ENCODE assay signal across 11 cellular contexts in genomic region chr4:52869196-52869595, GRCh38. TPM values are rescaled to one million over a fixed set of nuclear protein-coding genes. Genes with fewer than 3 reads are reported as not detected.
A peak's percentile ranks its signal among the peaks of the same experiment; 100 is the strongest.
DNase-seq lines count a peak whose midpoint lies in the region; ATAC-seq and TF ChIP-seq lines count a peak whose summit lies in the region.
"Had no signal": no experiment of that assay in that cellular context is flagged by ENCODE, and none has a peak within 500 bp of the region (broad histone marks: within the 10 kb centered on the region; RNA-seq: fewer than 3 reads in every experiment).

No MANE protein-coding gene starts in this region.

- no peak overlapping the region for H3K27ac Mint-ChIP-seq in activated T-helper 17 cell treated with anti-CD3 and anti-CD28 coated beads, Interleukin-2, amount 50 U/mL, for 72 hours
- no peak overlapping the region for H3K27ac Mint-ChIP-seq in activated CD8-positive, alpha-beta T cell treated with anti-CD3 and anti-CD28 coated beads for 36 hours
- H3K27ac Mint-ChIP-seq: activated CD4-positive, alpha-beta T cell treated with anti-CD3 and anti-CD28 coated beads for 36 hours; progenitor cell of endocrine pancreas had no signal

- no peak overlapping the region for H3K4me3 Mint-ChIP-seq in activated T-helper 17 cell treated with anti-CD3 and anti-CD28 coated beads, Interleukin-2, amount 50 U/mL, for 72 hours
- H3K4me3 Mint-ChIP-seq in activated CD8-positive, alpha-beta T cell treated with anti-CD3 and anti-CD28 coated beads for 36 hours = no peak overlapping the region
- H3K4me3 Mint-ChIP-seq: activated CD4-positive, alpha-beta T cell treated with anti-CD3 and anti-CD28 coated beads for 36 hours; CD14-positive monocyte had no signal

- ATAC-seq in Right ventricle myocardium superior (ENCODE audit: poor library complexity) (peak; percentile 41), HG02852 (IDR thresholded peaks at IDR 0.05; ENCODE audit: unreplicated experiment) (no peak)
- ATAC-seq in activated T-helper 17 cell treated with anti-CD3 and anti-CD28 coated beads, Interleukin-2, amount 50 U/mL, for 72 hours (replicated peaks) = no peak
- ATAC-seq in activated CD8-positive, alpha-beta T cell treated with anti-CD3 and anti-CD28 coated beads for 36 hours = no peak
- ATAC-seq: activated CD4-positive, alpha-beta T cell treated with anti-CD3 and anti-CD28 coated beads for 36 hours had no signal

- H3K4me3 ChIP-seq in SK-N-SH (ENCODE audit: low read depth in 2 of 2, low read length in 1 of 2) = no peak overlapping the region

- intact Hi-C loops in Right ventricle myocardium superior (cut with DNase I) = no loop called here
- intact Hi-C loops in activated CD8-positive, alpha-beta T cell treated with anti-CD3 and anti-CD28 coated beads for 36 hours (cut with micrococcal nuclease) = no loop called here

- no peak for TF ChIP-seq CTCF in SK-N-SH (IDR thresholded peaks at IDR 0.05)
- TF ChIP-seq CTCF in activated CD8-positive, alpha-beta T cell treated with anti-CD3 and anti-CD28 coated beads for 36 hours (IDR thresholded peaks at IDR 0.05) = no peak

- H3K9me2 ChIP-seq in SK-N-SH = no peaks in the 10 kb centered on the region

- 25% methylated on average over 8 of the region's 12 CpGs for WGBS in SK-N-SH (ENCODE audit: low lambda C conversion rate)

- H3K36me3 Mint-ChIP-seq in activated T-helper 17 cell treated with anti-CD3 and anti-CD28 coated beads, Interleukin-2, amount 50 U/mL, for 72 hours (ENCODE audit: low read depth) = peaks cover 31% of the 10 kb centered on the region
- H3K36me3 Mint-ChIP-seq in activated CD8-positive, alpha-beta T cell treated with anti-CD3 and anti-CD28 coated beads for 36 hours (ENCODE audit: low read depth) = peaks cover 25% of the 10 kb centered on the region

- peak overlapping the region; percentile 25 to 100; a peak in 3 of 4 replicates for H3K27ac ChIP-seq in SK-N-SH (ENCODE audit: low read depth in 2 of 2, low read length in 1 of 2)

- H3K36me3 ChIP-seq in SK-N-SH (replicated peaks in 1 of 2; ENCODE audit: control insufficient read depth in 1 of 2, insufficient read depth in 2 of 2, low read length in 1 of 2) = peaks cover 0 to 15% of the 10 kb centered on the region in 2 experiments

- peak; percentile 40; the same call in 1 of the 2 replicates for TF ChIP-seq RAD21 in SK-N-SH (IDR thresholded peaks at IDR 0.05; ENCODE audit: low read length)

- H3K9ac ChIP-seq in SK-N-SH = no peak overlapping the region

- DNase-seq in DMS79 treated with DMSO at 0.1 percent for 48 hours (lab: John Stamatoyannopoulos, UW) = peak; percentile 69
- peak; percentile 88 for DNase-seq in SK-N-SH
- DNase-seq in Right ventricle myocardium superior = peak; percentile 79
- DNase-seq in putamen (ENCODE audit: low spot score) = peak; percentile 69
- no peak for DNase-seq in stimulated activated CD4-positive, alpha-beta T cell treated with anti-CD3 and anti-CD28 coated beads, Interleukin-2, amount 100 ng/mL, for 48 hours
- DNase-seq in activated CD8-positive, alpha-beta T cell treated with anti-CD3 and anti-CD28 coated beads for 36 hours = no peak
- DNase-seq: activated CD4-positive, alpha-beta T cell treated with anti-CD3 and anti-CD28 coated beads for 36 hours had no signal

- CTCF ChIA-PET in SK-N-SH (lab: Yijun Ruan, JAX) = interaction anchor here (1.0 to 5.1 kb wide), 5 partner anchors 42 to 1365 kb away, joined by 4 to 55 read pairs (median 9); no protein-coding TSS in a partner anchor
- CTCF ChIA-PET in activated CD8-positive, alpha-beta T cell treated with anti-CD3 and anti-CD28 coated beads for 36 hours (lab: Charles Lee) = no interaction called here

- H2AFZ ChIP-seq in SK-N-SH (ENCODE audit: low read depth) = no peak overlapping the region

- H3F3A ChIP-seq in SK-N-SH (replicated peaks; ENCODE audit: insufficient read depth) = peaks cover 4% of the 10 kb centered on the region

- POLR2A ChIA-PET in SK-N-SH (lab: Yijun Ruan, JAX) = interaction anchor here (0.7 to 3.8 kb wide), 5 partner anchors 16 to 1363 kb away, joined by 3 to 28 read pairs (median 4); no protein-coding TSS in a partner anchor
- POLR2A ChIA-PET in activated CD8-positive, alpha-beta T cell treated with anti-CD3 and anti-CD28 coated beads for 36 hours (lab: Charles Lee) = interaction anchor here (0.6 kb wide), 1 partner anchor 10 kb away, joined by 3 read pairs; no protein-coding TSS in a partner anchor

- H3K4me1 Mint-ChIP-seq in activated T-helper 17 cell treated with anti-CD3 and anti-CD28 coated beads, Interleukin-2, amount 50 U/mL, for 72 hours = no peaks in the 10 kb centered on the region
- no peaks in the 10 kb centered on the region for H3K4me1 Mint-ChIP-seq in activated CD8-positive, alpha-beta T cell treated with anti-CD3 and anti-CD28 coated beads for 36 hours (ENCODE audit: low read depth)
- H3K4me1 Mint-ChIP-seq: activated CD4-positive, alpha-beta T cell treated with anti-CD3 and anti-CD28 coated beads for 36 hours; CD14-positive monocyte had no signal

- no peaks in the 10 kb centered on the region for H3K27me3 Mint-ChIP-seq in activated T-helper 17 cell treated with anti-CD3 and anti-CD28 coated beads, Interleukin-2, amount 50 U/mL, for 72 hours
- H3K27me3 Mint-ChIP-seq in activated CD8-positive, alpha-beta T cell treated with anti-CD3 and anti-CD28 coated beads for 36 hours = no peaks in the 10 kb centered on the region
- H3K27me3 Mint-ChIP-seq: activated CD4-positive, alpha-beta T cell treated with anti-CD3 and anti-CD28 coated beads for 36 hours; progenitor cell of endocrine pancreas had no signal

- peaks cover 0 to 76% of the 10 kb centered on the region in 2 experiments; a peak in 3 of 4 replicates for H3K4me1 ChIP-seq in SK-N-SH (ENCODE audit: control insufficient read depth in 1 of 2, insufficient read depth in 2 of 2, low read depth in 1 of 2, low read length in 1 of 2)

- no peak overlapping the region for H3K4me2 ChIP-seq in SK-N-SH

- H4K20me1 ChIP-seq in SK-N-SH (ENCODE audit: insufficient read depth) = no peaks in the 10 kb centered on the region

- H3K79me2 ChIP-seq in SK-N-SH (ENCODE audit: insufficient read depth) = no peaks in the 10 kb centered on the region

- no peaks in the 10 kb centered on the region for H3K27me3 ChIP-seq in SK-N-SH (ENCODE audit: insufficient read depth)

- no peaks in the 10 kb centered on the region for H3K9me3 Mint-ChIP-seq in activated T-helper 17 cell treated with anti-CD3 and anti-CD28 coated beads, Interleukin-2, amount 50 U/mL, for 72 hours
- H3K9me3 Mint-ChIP-seq in activated CD8-positive, alpha-beta T cell treated with anti-CD3 and anti-CD28 coated beads for 36 hours = no peaks in the 10 kb centered on the region
- H3K9me3 Mint-ChIP-seq: CD14-positive monocyte had no signal

- H3K9me3 ChIP-seq in SK-N-SH = no peaks in the 10 kb centered on the region

- TF ChIP-seq EP300 in SK-N-SH (IDR thresholded peaks at IDR 0.05; ENCODE audit: borderline replicate concordance in 1 of 2, low read depth in 1 of 2, low read length in 1 of 2) = peak in 1 of 2 experiments; percentile 94; a peak in 2 of 4 replicates

TF ChIP-seq in SK-N-SH, 30 proteins besides CTCF, POLR2A, EP300 and RAD21 (continues in another document):
- TF ChIP-seq SMC3 (IDR thresholded peaks at IDR 0.05; ENCODE audit: low read depth, low read length) (peak; percentile 37; the same call in 1 of the 2 replicates), IRF3 (IDR thresholded peaks at IDR 0.05; ENCODE audit: low read depth, low read length) (no peak), MEF2A (IDR thresholded peaks at IDR 0.05; ENCODE audit: borderline replicate concordance, low read depth) (no peak), TCF12 (IDR thresholded peaks at IDR 0.05) (no peak; the same call in 1 of the 2 replicates), FOSL2 (IDR thresholded peaks at IDR 0.05; ENCODE audit: borderline replicate concordance, low read depth) (no peak), RCOR1 (IDR thresholded peaks at IDR 0.05; ENCODE audit: low read length) (peak; percentile 95), MXI1 (IDR thresholded peaks at IDR 0.05; ENCODE audit: low read depth, low read length) (peak; percentile 92), GATA2 (CRISPR knock-in tag; IDR thresholded peaks at IDR 0.05) (peak; percentile 98), CHD2 (IDR thresholded peaks at IDR 0.05; ENCODE audit: low read length, partially characterized antibody) (peak; percentile 96), GABPA (IDR thresholded peaks at IDR 0.05; ENCODE audit: low read depth) (no peak), YY1 (IDR thresholded peaks at IDR 0.05; ENCODE audit: low read depth) (no peak), USF1 (IDR thresholded peaks at IDR 0.05; ENCODE audit: borderline replicate concordance, low read depth) (no peak), USF2 (IDR thresholded peaks at IDR 0.05; ENCODE audit: borderline replicate concordance, low read depth, low read length) (no peak), JUND (IDR thresholded peaks at IDR 0.05) (no peak)

RNA-seq across cellular contexts. Expression of gene RASL11B, which starts 7.1 kb away (rescaled TPM):
- polyA plus RNA-seq in SK-N-SH (2012; rRNA removed) = 0.54 and 1.2 TPM in 2 replicates
- polyA plus RNA-seq in SK-N-SH (2012; cell fraction: cytosol; rRNA removed) = 1.3 and 2.6 TPM in 2 replicates
- polyA plus RNA-seq in SK-N-SH (2012; cell fraction: nucleus; rRNA removed) = 0.52 and 0.69 TPM in 2 replicates
- 5.4 TPM for total RNA-seq in Right ventricle myocardium superior
- total RNA-seq in activated T-helper 17 cell treated with anti-CD3 and anti-CD28 coated beads, Interleukin-2, amount 50 U/mL, for 72 hours = under 1 TPM; 0.34 to 0.76 TPM
- under 1 TPM; 0.29 to 0.34 TPM for total RNA-seq in activated CD8-positive, alpha-beta T cell treated with anti-CD3 and anti-CD28 coated beads for 36 hours
- polyA plus RNA-seq: CD14-positive monocyte had no signal

Comparison
In these comparisons a context has a peak if more than half of its experiments do, and no peak if none do; other contexts are left out.
1. DNase-seq: peak in DMS79 treated with DMSO at 0.1 percent for 48 hours (single experiment), SK-N-SH (single experiment), Right ventricle myocardium superior (single experiment) and putamen (single experiment); none in stimulated activated CD4-positive, alpha-beta T cell treated with anti-CD3 and anti-CD28 coated beads, Interleukin-2, amount 100 ng/mL, for 48 hours (0 of 2) and activated CD8-positive, alpha-beta T cell treated with anti-CD3 and anti-CD28 coated beads for 36 hours (single experiment).